Comparison of ENCODE assay signal across 20 cellular contexts in the genomic region with DNA sequence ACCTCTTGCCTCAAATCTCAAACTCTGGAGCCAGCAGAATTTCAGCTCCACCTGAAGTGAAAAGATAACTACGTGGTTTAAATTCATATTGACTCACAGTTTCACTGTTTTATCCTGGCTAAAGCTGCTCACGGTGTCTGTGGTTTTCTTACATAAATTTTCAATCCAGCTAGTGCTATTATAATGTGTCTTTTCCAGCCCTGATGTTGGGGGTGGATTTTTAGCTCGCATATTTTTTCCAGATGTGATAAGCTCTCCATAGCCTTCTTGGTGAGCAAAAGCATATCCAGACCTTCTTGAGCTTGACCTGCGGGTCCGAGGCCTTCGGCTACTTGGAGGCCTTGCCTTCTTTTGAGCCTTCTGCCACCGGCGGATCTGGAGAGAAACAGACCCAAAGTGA.
DNase-seq lines count a peak whose midpoint lies in the region; ATAC-seq and TF ChIP-seq lines count a peak whose summit lies in the region.
"Had no signal": no experiment of that assay in that cellular context is flagged by ENCODE, and none has a peak within 500 bp of the region (broad histone marks: within the 10 kb centered on the region; RNA-seq: fewer than 3 reads in every experiment).

No MANE protein-coding gene starts in this region.

- H3K27ac Mint-ChIP-seq in MCF 10A (ENCODE audit: low read depth, unreplicated experiment) = peak overlapping the region; percentile 49
- H3K27ac Mint-ChIP-seq in activated naive CD4-positive, alpha-beta T cell treated with anti-CD3 and anti-CD28 coated beads for 36 hours = no peak overlapping the region
- H3K27ac Mint-ChIP-seq: activated CD4-positive, alpha-beta T cell treated with anti-CD3 and anti-CD28 coated beads for 36 hours; natural killer cell treated with Interleukin-12 subunit alpha and Interleukin-12 subunit beta and Interleukin-15 and Interleukin-18, amount 100 ng/mL, for 72 hours had no signal

- H2AFZ ChIP-seq in ACC112 (ENCODE audit: low read length, unreplicated experiment) = peak overlapping the region; percentile 26
- peak overlapping the region; percentile 58; the same call in 1 of the 2 replicates for H2AFZ ChIP-seq in GM23248
- no peak overlapping the region for H2AFZ ChIP-seq in Karpas-422 (ENCODE audit: low read length)
- H2AFZ ChIP-seq: PC-9 had no signal

- no peaks in the 10 kb centered on the region for H3K9me2 ChIP-seq in GM23248 (ENCODE audit: insufficient read depth)
- H3K9me2 ChIP-seq in Karpas-422 (replicated peaks; ENCODE audit: insufficient read depth, low read length) = no peaks in the 10 kb centered on the region

- no peak overlapping the region for H3K4me3 Mint-ChIP-seq in MCF 10A (ENCODE audit: unreplicated experiment)
- no peak overlapping the region for H3K4me3 Mint-ChIP-seq in activated naive CD4-positive, alpha-beta T cell treated with anti-CD3 and anti-CD28 coated beads for 36 hours
- H3K4me3 Mint-ChIP-seq: activated CD4-positive, alpha-beta T cell treated with anti-CD3 and anti-CD28 coated beads for 36 hours; natural killer cell treated with Interleukin-12 subunit alpha and Interleukin-12 subunit beta and Interleukin-15 and Interleukin-18, amount 100 ng/mL, for 72 hours had no signal

- TF ChIP-seq CTCF in MCF 10A (IDR thresholded peaks at IDR 0.05; ENCODE audit: unreplicated experiment) (no peak), foreskin fibroblast (IDR thresholded peaks at IDR 0.05; ENCODE audit: low read depth, low read length) (no peak)

- peak overlapping the region; percentile 44 for H3K4me2 ChIP-seq in GM23248 (ENCODE audit: unreplicated experiment)
- H3K4me2 ChIP-seq in Karpas-422 (ENCODE audit: low read depth, low read length, poor library complexity, severe bottlenecking) = no peak overlapping the region
- H3K4me2 ChIP-seq: PC-9 had no signal

- CTCF ChIA-PET in MCF 10A (lab: Yijun Ruan, JAX) = interaction anchor here (0.6 to 1.4 kb wide), 4 partner anchors 10 to 42 kb away, joined by 4 to 5 read pairs (median 4); no protein-coding TSS in a partner anchor
- CTCF ChIA-PET in activated naive CD4-positive, alpha-beta T cell treated with anti-CD3 and anti-CD28 coated beads for 36 hours (lab: Charles Lee) = no interaction called here

- DNase-seq in GM23248 (peak; percentile 75), MCF 10A (ENCODE audit: unreplicated experiment) (no peak), foreskin fibroblast (peak; percentile 61 to 77), erythroblast (lab: John Stamatoyannopoulos, UW) (no peak), Karpas-422 (no peak)
- no peak for DNase-seq in activated naive CD4-positive, alpha-beta T cell treated with anti-CD3 and anti-CD28 coated beads for 36 hours
- DNase-seq: activated CD4-positive, alpha-beta T cell treated with anti-CD3 and anti-CD28 coated beads for 36 hours; activated naive CD4-positive, alpha-beta T cell treated with Interleukin-2 at 50 U/mL for 16 hours; AML-193; brain microvascular endothelial cell; Calu3; GF-D8; NCI-H187; NCI-H524 treated with DMSO at 0.1 percent for 48 hours; PC-9 had no signal

- H3K36me3 ChIP-seq in ACC112 (ENCODE audit: insufficient read depth, low read length) (no peaks in the 10 kb centered on the region), GM23248 (ENCODE audit: low read depth) (no peaks in the 10 kb centered on the region), Karpas-422 (ENCODE audit: insufficient read depth, low read length) (no peaks in the 10 kb centered on the region)
- H3K36me3 ChIP-seq: brain microvascular endothelial cell, prostate gland had no signal

- H3K27me3 Mint-ChIP-seq in MCF 10A (ENCODE audit: insufficient read depth, unreplicated experiment) = no peaks in the 10 kb centered on the region
- no peaks in the 10 kb centered on the region for H3K27me3 Mint-ChIP-seq in activated naive CD4-positive, alpha-beta T cell treated with anti-CD3 and anti-CD28 coated beads for 36 hours (ENCODE audit: low read depth)
- H3K27me3 Mint-ChIP-seq: natural killer cell treated with Interleukin-12 subunit alpha and Interleukin-12 subunit beta and Interleukin-15 and Interleukin-18, amount 100 ng/mL, for 72 hours had no signal

- H3K9ac ChIP-seq in GM23248 (peak overlapping the region; percentile 25; the same call in 1 of the 2 replicates), Karpas-422 (ENCODE audit: low read length) (no peak overlapping the region)

- peaks cover 55% of the 10 kb centered on the region for H3K4me1 ChIP-seq in ACC112 (ENCODE audit: control insufficient read depth, insufficient read depth, low read length, unreplicated experiment)
- H3K4me1 ChIP-seq in GM23248 (ENCODE audit: insufficient read depth) = peaks cover 88% of the 10 kb centered on the region
- H3K4me1 ChIP-seq in Karpas-422 (ENCODE audit: low read length) = no peaks in the 10 kb centered on the region
- H3K4me1 ChIP-seq: prostate gland had no signal

- H3K9me3 ChIP-seq in GM23248 (ENCODE audit: low read depth) (no peaks in the 10 kb centered on the region), Karpas-422 (ENCODE audit: low read length) (no peaks in the 10 kb centered on the region)
- H3K9me3 ChIP-seq: prostate gland had no signal

- no TSS peak for BruUV-seq in MCF 10A (replicated peaks; lab: Mats Ljungman, UMichigan)

- H3K27me3 ChIP-seq in ACC112 (ENCODE audit: insufficient read depth, low read length) (no peaks in the 10 kb centered on the region), GM23248 (replicated peaks; ENCODE audit: insufficient read depth) (no peaks in the 10 kb centered on the region), Karpas-422 (ENCODE audit: low read length) (no peaks in the 10 kb centered on the region)
- H3K27me3 ChIP-seq: brain microvascular endothelial cell had no signal

- TF ChIP-seq POLR2A in erythroblast (IDR thresholded peaks at IDR 0.05; ENCODE audit: low read length) = no peak

- intact Hi-C loops in MCF 10A (cut with micrococcal nuclease) = loop anchor here (5.0 kb wide), 1 partner anchor 238 kb away; a partner anchor contains a TSS
- intact Hi-C loops in activated naive CD4-positive, alpha-beta T cell treated with anti-CD3 and anti-CD28 coated beads for 36 hours (cut with micrococcal nuclease) = no loop called here

- H4K20me1 ChIP-seq in GM23248 (ENCODE audit: insufficient read depth) (no peaks in the 10 kb centered on the region), Karpas-422 (ENCODE audit: insufficient read depth, low read depth, low read length) (no peaks in the 10 kb centered on the region)

- POLR2A ChIA-PET in MCF 10A (lab: Yijun Ruan, JAX) = interaction anchor here (0.6 to 2.2 kb wide), 6 partner anchors 10 to 240 kb away, joined by 3 to 11 read pairs (median 6); a partner anchor contains a TSS

- H3K79me2 ChIP-seq in ACC112 (ENCODE audit: control insufficient read depth, insufficient read depth, low read length, unreplicated experiment) = no peaks in the 10 kb centered on the region
- H3K79me2 ChIP-seq in GM23248 (ENCODE audit: insufficient read depth) = peaks cover 11% of the 10 kb centered on the region; the same call in 1 of the 2 replicates
- no peaks in the 10 kb centered on the region for H3K79me2 ChIP-seq in Karpas-422 (ENCODE audit: low read length)

- H3K9me3 Mint-ChIP-seq in MCF 10A (ENCODE audit: unreplicated experiment) = no peaks in the 10 kb centered on the region
- no peaks in the 10 kb centered on the region for H3K9me3 Mint-ChIP-seq in activated naive CD4-positive, alpha-beta T cell treated with anti-CD3 and anti-CD28 coated beads for 36 hours
- H3K9me3 Mint-ChIP-seq: natural killer cell treated with Interleukin-12 subunit alpha and Interleukin-12 subunit beta and Interleukin-15 and Interleukin-18, amount 100 ng/mL, for 72 hours had no signal

- WGBS in GM23248 (ENCODE audit: low coverage in 1 of 2, low lambda C conversion rate in 2 of 2, missing lambda C conversion rate in 2 of 2), 2 experiments = 10 to 15% methylated on average over 8 of the region's 8 CpGs

- H3K36me3 Mint-ChIP-seq in MCF 10A (ENCODE audit: insufficient read depth, unreplicated experiment) = no peaks in the 10 kb centered on the region
- no peaks in the 10 kb centered on the region for H3K36me3 Mint-ChIP-seq in activated naive CD4-positive, alpha-beta T cell treated with anti-CD3 and anti-CD28 coated beads for 36 hours (ENCODE audit: low read depth)

- in situ Hi-C loops in GM23248 (cut with MboI) = no loop called here

- H3F3A ChIP-seq in GM23248 (ENCODE audit: insufficient read depth) = peaks cover 89% of the 10 kb centered on the region

- ATAC-seq in HG03108 (IDR thresholded peaks at IDR 0.05; ENCODE audit: unreplicated experiment) = no peak
- ATAC-seq: activated CD4-positive, alpha-beta T cell treated with anti-CD3 and anti-CD28 coated beads for 36 hours; HCT116; natural killer cell treated with Interleukin-12 subunit alpha and Interleukin-12 subunit beta and Interleukin-15 and Interleukin-18, amount 100 ng/mL, for 72 hours had no signal

- H3K4me1 Mint-ChIP-seq in MCF 10A (ENCODE audit: insufficient read depth, unreplicated experiment) = peaks cover 46% of the 10 kb centered on the region
- no peaks in the 10 kb centered on the region for H3K4me1 Mint-ChIP-seq in activated naive CD4-positive, alpha-beta T cell treated with anti-CD3 and anti-CD28 coated beads for 36 hours (ENCODE audit: low read depth)
- H3K4me1 Mint-ChIP-seq: activated CD4-positive, alpha-beta T cell treated with anti-CD3 and anti-CD28 coated beads for 36 hours had no signal

- H3K27ac ChIP-seq in ACC112 (ENCODE audit: low read depth, low read length) = no peak overlapping the region
- H3K27ac ChIP-seq in GM23248 = peak overlapping the region; percentile 74
- H3K27ac ChIP-seq in Karpas-422 (ENCODE audit: low read length) = no peak overlapping the region
- H3K27ac ChIP-seq: brain microvascular endothelial cell, PC-9, prostate gland had no signal

- H3K4me3 ChIP-seq in ACC112 (ENCODE audit: low read depth, low read length) (no peak overlapping the region), GM23248 (no peak overlapping the region), foreskin fibroblast (ENCODE audit: low read depth in 1 of 2, low read length in 2 of 2) (no peak overlapping the region), Karpas-422 (ENCODE audit: low read length) (no peak overlapping the region)
- H3K4me3 ChIP-seq: PC-9, prostate gland had no signal

Comparison
In these comparisons a context has a peak if more than half of its experiments do, and no peak if none do; other contexts are left out.
1. DNase-seq: peak in GM23248 (single experiment) and foreskin fibroblast (2 of 2); none in MCF 10A (single experiment), activated naive CD4-positive, alpha-beta T cell treated with anti-CD3 and anti-CD28 coated beads for 36 hours (single experiment), erythroblast (0 of 2) and Karpas-422 (single experiment).